Comparison of ENCODE assay signal across 12 cellular contexts in the genomic region with DNA sequence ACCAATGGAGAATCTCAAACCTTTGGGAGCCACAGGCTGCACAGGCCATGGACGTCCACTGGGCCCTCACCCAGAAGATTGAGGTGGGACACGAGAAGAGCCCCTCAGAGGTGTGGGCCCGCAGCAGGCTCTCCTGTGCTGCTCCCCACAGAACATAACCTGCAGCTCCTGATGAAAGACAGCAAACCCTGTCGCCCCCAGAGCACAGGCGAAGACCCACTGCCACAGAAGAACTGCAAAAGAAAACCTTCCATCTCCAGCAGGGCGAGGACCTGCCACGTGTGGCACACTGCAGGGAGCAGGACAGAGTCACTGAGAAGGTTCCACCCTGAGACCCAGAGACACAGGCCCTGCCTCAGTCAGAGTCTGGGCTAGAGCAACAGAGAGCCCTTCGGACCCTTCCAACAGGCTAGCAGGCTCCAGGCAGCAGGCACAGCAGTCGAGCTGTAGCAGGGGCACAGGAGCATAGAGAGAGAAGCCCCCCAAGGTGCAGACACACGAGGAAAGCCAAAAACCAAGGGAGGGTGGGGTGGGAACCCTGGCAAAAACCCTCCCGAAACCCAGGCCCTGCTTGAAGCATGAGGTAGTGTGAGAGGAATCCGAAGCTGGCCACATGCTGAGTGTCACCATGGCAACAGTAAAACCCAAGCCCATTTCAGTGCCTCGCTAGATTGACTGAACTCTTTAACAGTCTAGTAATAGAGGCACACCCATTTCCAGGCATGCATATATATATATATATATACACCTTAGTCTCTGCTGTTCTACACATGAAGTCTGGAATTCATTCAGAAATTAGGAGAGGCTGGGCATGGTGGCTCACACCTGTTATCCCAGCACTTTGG. TPM values are rescaled to one million over a fixed set of nuclear protein-coding genes. Genes with fewer than 3 reads are reported as not detected.
A peak's percentile ranks its signal among the peaks of the same experiment; 100 is the strongest.
DNase-seq lines count a peak whose midpoint lies in the region; ATAC-seq and TF ChIP-seq lines count a peak whose summit lies in the region.
"Had no signal": no experiment of that assay in that cellular context is flagged by ENCODE, and none has a peak within 500 bp of the region (broad histone marks: within the 10 kb centered on the region; RNA-seq: fewer than 3 reads in every experiment).

No MANE protein-coding gene starts in this region.

- H3K9me3 Mint-ChIP-seq in stimulated activated naive CD8-positive, alpha-beta T cell treated with anti-CD3 and anti-CD28 coated beads, Interleukin-15, amount 100 ng/mL, for 72 hours = no peaks in the 10 kb centered on the region

- H3K4me2 ChIP-seq in SK-N-SH = no peak overlapping the region

- H3K4me1 Mint-ChIP-seq in stimulated activated naive CD8-positive, alpha-beta T cell treated with anti-CD3 and anti-CD28 coated beads, Interleukin-15, amount 100 ng/mL, for 72 hours = peaks cover 7% of the 10 kb centered on the region

- no peaks in the 10 kb centered on the region for H4K20me1 ChIP-seq in SK-N-SH (ENCODE audit: insufficient read depth)

- H3K4me3 Mint-ChIP-seq in stimulated activated naive CD8-positive, alpha-beta T cell treated with anti-CD3 and anti-CD28 coated beads, Interleukin-15, amount 100 ng/mL, for 72 hours = no peak overlapping the region

- H3K27me3 Mint-ChIP-seq in stimulated activated naive CD8-positive, alpha-beta T cell treated with anti-CD3 and anti-CD28 coated beads, Interleukin-15, amount 100 ng/mL, for 72 hours = no peaks in the 10 kb centered on the region

- H2AFZ ChIP-seq in SK-N-SH (ENCODE audit: low read depth) = no peak overlapping the region

- DNase-seq in SK-N-SH = no peak
- peak; percentile 26 for DNase-seq in SK-N-MC (ENCODE audit: low read depth, low spot score)
- peak; percentile 72 for DNase-seq in hepatic stellate cell (ENCODE audit: low spot score)
- peak; percentile 37 for DNase-seq in spleen
- DNase-seq in stimulated activated naive CD8-positive, alpha-beta T cell treated with anti-CD3 and anti-CD28 coated beads, Interleukin-15, amount 100 ng/mL, for 72 hours = no peak
- DNase-seq: activated CD4-positive, CD25-positive, alpha-beta regulatory T cell; activated naive CD4-positive, alpha-beta T cell treated with anti-CD3 and anti-CD28 coated beads, Interleukin-2, amount 50 U/mL, for 16 hours; PC-3 had no signal

- no peak for TF ChIP-seq RAD21 in SK-N-SH (IDR thresholded peaks at IDR 0.05; ENCODE audit: low read length)

- H3K4me1 ChIP-seq in SK-N-SH (ENCODE audit: control insufficient read depth in 1 of 2, insufficient read depth in 2 of 2, low read depth in 1 of 2, low read length in 1 of 2) (no peaks in the 10 kb centered on the region), spleen (peaks cover 0 to 16% (median 3%) of the 10 kb centered on the region in 6 donors)

- no peak overlapping the region for H3K27ac ChIP-seq in SK-N-SH (ENCODE audit: low read depth in 2 of 2, low read length in 1 of 2)
- no peak overlapping the region for H3K27ac ChIP-seq in SK-N-MC
- H3K27ac ChIP-seq in spleen = no peak overlapping the region
- H3K27ac ChIP-seq: C4-2B had no signal

- intact Hi-C loops in spleen (cut with DNase I; ENCODE audit: low total_unique reads) = no loop called here

- TF ChIP-seq EP300 in SK-N-SH (IDR thresholded peaks at IDR 0.05; ENCODE audit: borderline replicate concordance in 1 of 2, low read depth in 1 of 2, low read length in 1 of 2) = no peak

- H3K9ac ChIP-seq in SK-N-SH (no peak overlapping the region), SK-N-MC (ENCODE audit: insufficient read length) (no peak overlapping the region)

- no peaks in the 10 kb centered on the region for H3K9me2 ChIP-seq in SK-N-SH

- H3K36me3 ChIP-seq in SK-N-SH (replicated peaks in 1 of 2; ENCODE audit: control insufficient read depth in 1 of 2, insufficient read depth in 2 of 2, low read length in 1 of 2) = peaks cover 8 to 11% of the 10 kb centered on the region in 2 experiments
- no peaks in the 10 kb centered on the region for H3K36me3 ChIP-seq in SK-N-MC (ENCODE audit: insufficient read depth, low read length)
- peaks cover 0 to 44% (median 7%) of the 10 kb centered on the region in 6 donors for H3K36me3 ChIP-seq in spleen

- no peak overlapping the region for H3K27ac Mint-ChIP-seq in stimulated activated naive CD8-positive, alpha-beta T cell treated with anti-CD3 and anti-CD28 coated beads, Interleukin-15, amount 100 ng/mL, for 72 hours

- POLR2A ChIA-PET in SK-N-SH (lab: Yijun Ruan, JAX) = no interaction called here

- no peak overlapping the region for H3K4me3 ChIP-seq in SK-N-SH (ENCODE audit: low read depth in 2 of 2, low read length in 1 of 2)
- H3K4me3 ChIP-seq in SK-N-MC = no peak overlapping the region
- H3K4me3 ChIP-seq in spleen = no peak overlapping the region

- TF ChIP-seq CTCF in SK-N-SH (IDR thresholded peaks at IDR 0.05) (no peak), spleen (IDR thresholded peaks at IDR 0.05 in 8 of 11, conservative IDR thresholded peaks at IDR 0.05 in 3 of 11) (no peak)

- H3K9me3 ChIP-seq in SK-N-SH = no peaks in the 10 kb centered on the region
- H3K9me3 ChIP-seq in SK-N-MC (ENCODE audit: low read depth, low read length) = no peaks in the 10 kb centered on the region
- H3K9me3 ChIP-seq in spleen = no peaks in the 10 kb centered on the region

- H3F3A ChIP-seq in SK-N-SH (replicated peaks; ENCODE audit: insufficient read depth) = no peaks in the 10 kb centered on the region

- peak; percentile 61; the same call in 2 of the 3 replicates for ATAC-seq in SK-N-SH treated with all-trans-retinoic acid at 6 μM for 48 hours
- no peak for ATAC-seq in GM18873 (IDR thresholded peaks at IDR 0.05; ENCODE audit: low FRiP score, unreplicated experiment)
- ATAC-seq in HG02840 (IDR thresholded peaks at IDR 0.05; ENCODE audit: low FRiP score, unreplicated experiment) = no peak
- ATAC-seq in stimulated activated naive CD8-positive, alpha-beta T cell treated with anti-CD3 and anti-CD28 coated beads, Interleukin-15, amount 100 ng/mL, for 72 hours = no peak
- ATAC-seq: PC-3 had no signal

- H3K27me3 ChIP-seq in SK-N-SH (ENCODE audit: insufficient read depth) (no peaks in the 10 kb centered on the region), spleen (replicated peaks in 1 of 7) (no peaks in the 10 kb centered on the region)

- H3K79me2 ChIP-seq in SK-N-SH (ENCODE audit: insufficient read depth) = no peaks in the 10 kb centered on the region

- CTCF ChIA-PET in SK-N-SH (lab: Yijun Ruan, JAX) = interaction anchor here (0.9 kb wide), 1 partner anchor 356 kb away, joined by 3 read pairs; no protein-coding TSS in a partner anchor

- TF ChIP-seq POLR2A in spleen (IDR thresholded peaks at IDR 0.05) = no peak

- 91% methylated on average over 12 of the region's 13 CpGs for WGBS in SK-N-SH (ENCODE audit: low lambda C conversion rate)
- WGBS in spleen, 5 donors = 92 to 98% (median 95%) methylated on average over 13 of the region's 13 CpGs

TF ChIP-seq in SK-N-SH treated with all-trans-retinoic acid at 6 μM for 48 hours, 23 proteins besides CTCF, POLR2A, EP300 and RAD21:
- TF ChIP-seq OSR1 (CRISPR knock-in tag; IDR thresholded peaks at IDR 0.05) = no peak
- TF ChIP-seq ZFP30 (CRISPR knock-in tag; IDR thresholded peaks at IDR 0.05) = no peak
- TF ChIP-seq, protein P1, sequence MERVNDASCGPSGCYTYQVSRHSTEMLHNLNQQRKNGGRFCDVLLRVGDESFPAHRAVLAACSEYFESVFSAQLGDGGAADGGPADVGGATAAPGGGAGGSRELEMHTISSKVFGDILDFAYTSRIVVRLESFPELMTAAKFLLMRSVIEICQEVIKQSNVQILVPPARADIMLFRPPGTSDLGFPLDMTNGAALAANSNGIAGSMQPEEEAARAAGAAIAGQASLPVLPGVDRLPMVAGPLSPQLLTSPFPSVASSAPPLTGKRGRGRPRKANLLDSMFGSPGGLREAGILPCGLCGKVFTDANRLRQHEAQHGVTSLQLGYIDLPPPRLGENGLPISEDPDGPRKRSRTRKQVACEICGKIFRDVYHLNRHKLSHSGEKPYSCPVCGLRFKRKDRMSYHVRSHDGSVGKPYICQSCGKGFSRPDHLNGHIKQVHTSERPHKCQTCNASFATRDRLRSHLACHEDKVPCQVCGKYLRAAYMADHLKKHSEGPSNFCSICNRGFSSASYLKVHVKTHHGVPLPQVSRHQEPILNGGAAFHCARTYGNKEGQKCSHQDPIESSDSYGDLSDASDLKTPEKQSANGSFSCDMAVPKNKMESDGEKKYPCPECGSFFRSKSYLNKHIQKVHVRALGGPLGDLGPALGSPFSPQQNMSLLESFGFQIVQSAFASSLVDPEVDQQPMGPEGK (CRISPR knock-in tag; IDR thresholded peaks at IDR 0.05; ENCODE audit: borderline replicate concordance) = no peak
- no peak for TF ChIP-seq PPARA (CRISPR knock-in tag; IDR thresholded peaks at IDR 0.05; ENCODE audit: borderline replicate concordance)
- TF ChIP-seq TOX (CRISPR knock-in tag; IDR thresholded peaks at IDR 0.05; ENCODE audit: borderline replicate concordance) = no peak
TF ChIP-seq in SK-N-SH treated with all-trans-retinoic acid at 6 μM for 48 hours: peak in this region for 0.

TF ChIP-seq in SK-N-SH, 30 proteins besides CTCF, POLR2A, EP300 and RAD21 (continues in another document):
- no peak for TF ChIP-seq CHD2 (IDR thresholded peaks at IDR 0.05; ENCODE audit: low read length, partially characterized antibody)
- no peak for TF ChIP-seq GATA2 (CRISPR knock-in tag; IDR thresholded peaks at IDR 0.05)
- no peak for TF ChIP-seq NRF1 (IDR thresholded peaks at IDR 0.05; ENCODE audit: low read depth, low read length)
- TF ChIP-seq JUND (IDR thresholded peaks at IDR 0.05) = no peak
- TF ChIP-seq, protein P2, sequence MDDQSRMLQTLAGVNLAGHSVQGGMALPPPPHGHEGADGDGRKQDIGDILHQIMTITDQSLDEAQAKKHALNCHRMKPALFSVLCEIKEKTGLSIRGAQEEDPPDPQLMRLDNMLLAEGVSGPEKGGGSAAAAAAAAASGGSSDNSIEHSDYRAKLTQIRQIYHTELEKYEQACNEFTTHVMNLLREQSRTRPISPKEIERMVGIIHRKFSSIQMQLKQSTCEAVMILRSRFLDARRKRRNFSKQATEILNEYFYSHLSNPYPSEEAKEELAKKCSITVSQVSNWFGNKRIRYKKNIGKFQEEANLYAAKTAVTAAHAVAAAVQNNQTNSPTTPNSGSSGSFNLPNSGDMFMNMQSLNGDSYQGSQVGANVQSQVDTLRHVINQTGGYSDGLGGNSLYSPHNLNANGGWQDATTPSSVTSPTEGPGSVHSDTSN (IDR thresholded peaks at IDR 0.05) = no peak
- no peak for TF ChIP-seq FOXM1 (IDR thresholded peaks at IDR 0.05; ENCODE audit: low read depth)
- TF ChIP-seq RFX5 (IDR thresholded peaks at IDR 0.05; ENCODE audit: low read length) = no peak

RNA-seq across cellular contexts. Expression of a gene that starts 60.0 kb away (rescaled TPM):
- 44.1 and 44.3 TPM in 2 replicates for polyA plus RNA-seq in SK-N-SH (2012; rRNA removed)
- polyA plus RNA-seq in SK-N-SH (2012; cell fraction: cytosol; rRNA removed) = 39.4 and 46.0 TPM in 2 replicates
- 24.7 and 32.2 TPM in 2 replicates for polyA plus RNA-seq in SK-N-SH (2012; cell fraction: nucleus; rRNA removed)
- total RNA-seq in spleen = 10 to 100 TPM; 23.0 to 35.7 (median 31.5) TPM
- polyA plus RNA-seq in spleen = 10 to 100 TPM; 24.0 to 41.1 (median 25.4) TPM

Comparison
In these comparisons a context has a peak if more than half of its experiments do, and no peak if none do; other contexts are left out.
1. DNase-seq: peak in SK-N-MC (single experiment), hepatic stellate cell (single experiment) and spleen (single experiment); none in SK-N-SH (single experiment) and stimulated activated naive CD8-positive, alpha-beta T cell treated with anti-CD3 and anti-CD28 coated beads, Interleukin-15, amount 100 ng/mL, for 72 hours (0 of 2).